In genomic region chr3:162400697-162401096, GRCh38 we compare ENCODE assay signal across 13 cellular contexts.
"Had no signal": no experiment of that assay in that cellular context is flagged by ENCODE, and none has a peak within 500 bp of the region (broad histone marks: within the 10 kb centered on the region; RNA-seq: fewer than 3 reads in every experiment).

No MANE protein-coding gene starts in this region.

- H3K4me3 ChIP-seq: adrenal gland, gastrocnemius medialis, heart right ventricle, right atrium auricular region, smooth muscle cell, tibial nerve had no signal

- H3K27me3 ChIP-seq: adrenal gland, gastrocnemius medialis, heart right ventricle, right atrium auricular region, tibial nerve had no signal

- H3K27ac ChIP-seq: adrenal gland, epithelial cell of prostate, gastrocnemius medialis, heart right ventricle, right atrium auricular region, tibial nerve had no signal

- H3K4me1 ChIP-seq: adrenal gland, gastrocnemius medialis, heart right ventricle, right atrium auricular region, tibial nerve had no signal

- H3K36me3 ChIP-seq: adrenal gland, gastrocnemius medialis, heart right ventricle, right atrium auricular region, tibial nerve had no signal

- H3K36me3 Mint-ChIP-seq: stimulated activated effector memory CD8-positive, alpha-beta T cell treated with anti-CD3 and anti-CD28 coated beads, Interleukin-12 subunit alpha, Interleukin-12 subunit beta, amount 100 ng/mL, for 72 hours had no signal

- H3K27ac Mint-ChIP-seq: stimulated activated effector memory CD8-positive, alpha-beta T cell treated with anti-CD3 and anti-CD28 coated beads, Interleukin-12 subunit alpha, Interleukin-12 subunit beta, amount 100 ng/mL, for 72 hours had no signal

- H3K4me2 ChIP-seq: smooth muscle cell had no signal

- DNase-seq: activated naive CD4-positive, alpha-beta T cell treated with anti-CD3 and anti-CD28 coated beads, Interleukin-2, amount 50 U/mL, for 16 hours; adrenal gland; caudate nucleus; effector memory CD4-positive, alpha-beta T cell; gastrocnemius medialis; heart right ventricle; mesendoderm; posterior cingulate gyrus had no signal

- H3K4me1 Mint-ChIP-seq: stimulated activated effector memory CD8-positive, alpha-beta T cell treated with anti-CD3 and anti-CD28 coated beads, Interleukin-12 subunit alpha, Interleukin-12 subunit beta, amount 100 ng/mL, for 72 hours had no signal

- H3K9me3 ChIP-seq: adrenal gland, gastrocnemius medialis had no signal

- H3K4me3 Mint-ChIP-seq: stimulated activated effector memory CD8-positive, alpha-beta T cell treated with anti-CD3 and anti-CD28 coated beads, Interleukin-12 subunit alpha, Interleukin-12 subunit beta, amount 100 ng/mL, for 72 hours had no signal
